1 cellular context compared by ENCODE assay signal in genomic region chr12:48883305-48884171, GRCh38.
TF ChIP-seq lines count a peak whose summit lies in the region.

No MANE protein-coding gene starts in this region.

TF ChIP-seq in WTC11, 78 proteins besides CTCF, POLR2A, EP300 and RAD21 (continued from another document):
- TF ChIP-seq, protein P1, sequence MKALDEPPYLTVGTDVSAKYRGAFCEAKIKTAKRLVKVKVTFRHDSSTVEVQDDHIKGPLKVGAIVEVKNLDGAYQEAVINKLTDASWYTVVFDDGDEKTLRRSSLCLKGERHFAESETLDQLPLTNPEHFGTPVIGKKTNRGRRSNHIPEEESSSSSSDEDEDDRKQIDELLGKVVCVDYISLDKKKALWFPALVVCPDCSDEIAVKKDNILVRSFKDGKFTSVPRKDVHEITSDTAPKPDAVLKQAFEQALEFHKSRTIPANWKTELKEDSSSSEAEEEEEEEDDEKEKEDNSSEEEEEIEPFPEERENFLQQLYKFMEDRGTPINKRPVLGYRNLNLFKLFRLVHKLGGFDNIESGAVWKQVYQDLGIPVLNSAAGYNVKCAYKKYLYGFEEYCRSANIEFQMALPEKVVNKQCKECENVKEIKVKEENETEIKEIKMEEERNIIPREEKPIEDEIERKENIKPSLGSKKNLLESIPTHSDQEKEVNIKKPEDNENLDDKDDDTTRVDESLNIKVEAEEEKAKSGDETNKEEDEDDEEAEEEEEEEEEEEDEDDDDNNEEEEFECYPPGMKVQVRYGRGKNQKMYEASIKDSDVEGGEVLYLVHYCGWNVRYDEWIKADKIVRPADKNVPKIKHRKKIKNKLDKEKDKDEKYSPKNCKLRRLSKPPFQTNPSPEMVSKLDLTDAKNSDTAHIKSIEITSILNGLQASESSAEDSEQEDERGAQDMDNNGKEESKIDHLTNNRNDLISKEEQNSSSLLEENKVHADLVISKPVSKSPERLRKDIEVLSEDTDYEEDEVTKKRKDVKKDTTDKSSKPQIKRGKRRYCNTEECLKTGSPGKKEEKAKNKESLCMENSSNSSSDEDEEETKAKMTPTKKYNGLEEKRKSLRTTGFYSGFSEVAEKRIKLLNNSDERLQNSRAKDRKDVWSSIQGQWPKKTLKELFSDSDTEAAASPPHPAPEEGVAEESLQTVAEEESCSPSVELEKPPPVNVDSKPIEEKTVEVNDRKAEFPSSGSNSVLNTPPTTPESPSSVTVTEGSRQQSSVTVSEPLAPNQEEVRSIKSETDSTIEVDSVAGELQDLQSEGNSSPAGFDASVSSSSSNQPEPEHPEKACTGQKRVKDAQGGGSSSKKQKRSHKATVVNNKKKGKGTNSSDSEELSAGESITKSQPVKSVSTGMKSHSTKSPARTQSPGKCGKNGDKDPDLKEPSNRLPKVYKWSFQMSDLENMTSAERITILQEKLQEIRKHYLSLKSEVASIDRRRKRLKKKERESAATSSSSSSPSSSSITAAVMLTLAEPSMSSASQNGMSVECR (CRISPR knock-in tag; IDR thresholded peaks at IDR 0.05; ENCODE audit: borderline replicate concordance): no peak
- TF ChIP-seq, protein P2, sequence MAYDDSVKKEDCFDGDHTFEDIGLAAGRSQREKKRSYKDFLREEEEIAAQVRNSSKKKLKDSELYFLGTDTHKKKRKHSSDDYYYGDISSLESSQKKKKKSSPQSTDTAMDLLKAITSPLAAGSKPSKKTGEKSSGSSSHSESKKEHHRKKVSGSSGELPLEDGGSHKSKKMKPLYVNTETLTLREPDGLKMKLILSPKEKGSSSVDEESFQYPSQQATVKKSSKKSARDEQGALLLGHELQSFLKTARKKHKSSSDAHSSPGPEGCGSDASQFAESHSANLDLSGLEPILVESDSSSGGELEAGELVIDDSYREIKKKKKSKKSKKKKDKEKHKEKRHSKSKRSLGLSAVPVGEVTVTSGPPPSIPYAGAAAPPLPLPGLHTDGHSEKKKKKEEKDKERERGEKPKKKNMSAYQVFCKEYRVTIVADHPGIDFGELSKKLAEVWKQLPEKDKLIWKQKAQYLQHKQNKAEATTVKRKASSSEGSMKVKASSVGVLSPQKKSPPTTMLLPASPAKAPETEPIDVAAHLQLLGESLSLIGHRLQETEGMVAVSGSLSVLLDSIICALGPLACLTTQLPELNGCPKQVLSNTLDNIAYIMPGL (CRISPR knock-in tag; IDR thresholded peaks at IDR 0.05): no peak
